ENCODE assay signal across 1 cellular context in genomic region chr19:38079926-38080380, GRCh38.
A peak's percentile ranks its signal among the peaks of the same experiment; 100 is the strongest.
TF ChIP-seq lines count a peak whose summit lies in the region.

No MANE protein-coding gene starts in this region.

TF ChIP-seq in GM12878, 131 proteins besides CTCF, POLR2A, EP300 and RAD21 (continued from another document and continues in another):
- TF ChIP-seq BCLAF1 (IDR thresholded peaks at IDR 0.05), result no peak
- TF ChIP-seq ESRRA (IDR thresholded peaks at IDR 0.05; ENCODE audit: low read length), result no peak
- peak; percentile 86 for TF ChIP-seq RUNX3 (IDR thresholded peaks at IDR 0.05; ENCODE audit: low read length)
- no peak for TF ChIP-seq ZZZ3 (IDR thresholded peaks at IDR 0.05; ENCODE audit: control insufficient read depth, insufficient read length, low read depth)
- no peak for TF ChIP-seq YBX1 (IDR thresholded peaks at IDR 0.05)
- TF ChIP-seq CHD2 (IDR thresholded peaks at IDR 0.05; ENCODE audit: borderline replicate concordance, low read depth, low read length), result no peak
- TF ChIP-seq LARP7 (IDR thresholded peaks at IDR 0.05), result no peak
- no peak for TF ChIP-seq HDAC2 (IDR thresholded peaks at IDR 0.05)
- TF ChIP-seq FOS (IDR thresholded peaks at IDR 0.05; ENCODE audit: borderline replicate concordance, extremely low read depth, insufficient read length), result no peak
- no peak for TF ChIP-seq NKRF (conservative IDR thresholded peaks at IDR 0.05)
- TF ChIP-seq BMI1 (IDR thresholded peaks at IDR 0.05; ENCODE audit: borderline replicate concordance), result no peak
- no peak for TF ChIP-seq ZNF384 (IDR thresholded peaks at IDR 0.05; ENCODE audit: borderline replicate concordance, low read depth, low read length)
- no peak for TF ChIP-seq USF2 (IDR thresholded peaks at IDR 0.05; ENCODE audit: borderline replicate concordance, low read depth, low read length)
- TF ChIP-seq EZH2 (IDR thresholded peaks at IDR 0.05; ENCODE audit: borderline replicate concordance, control insufficient read depth, low read depth, low read length), result no peak
- TF ChIP-seq MLLT1 (IDR thresholded peaks at IDR 0.05), result no peak
- no peak for TF ChIP-seq POLR2AphosphoS5 (IDR thresholded peaks at IDR 0.05; ENCODE audit: low read length)
- TF ChIP-seq IRF5 (IDR thresholded peaks at IDR 0.05; ENCODE audit: borderline replicate concordance), result no peak
- TF ChIP-seq TCF3 (IDR thresholded peaks at IDR 0.05; ENCODE audit: borderline replicate concordance, insufficient read depth, low read depth, low read length), result peak; percentile 82; the same call in 1 of the 2 replicates
- TF ChIP-seq ATF3 (IDR thresholded peaks at IDR 0.05; ENCODE audit: borderline replicate concordance, extremely low read depth, low read depth, low read length), result no peak
- no peak for TF ChIP-seq KLF5 (IDR thresholded peaks at IDR 0.05; ENCODE audit: partially characterized antibody)
- no peak for TF ChIP-seq CHD1 (IDR thresholded peaks at IDR 0.05; ENCODE audit: low read depth, low read length)
- no peak for TF ChIP-seq REST (IDR thresholded peaks at IDR 0.05; ENCODE audit: low read depth, low read length)
- no peak for TF ChIP-seq ELK1 (IDR thresholded peaks at IDR 0.05; ENCODE audit: low read depth, low read length)
- no peak for TF ChIP-seq MEF2A (IDR thresholded peaks at IDR 0.05; ENCODE audit: insufficient read depth, low read depth, low read length)
- TF ChIP-seq BRCA1 (IDR thresholded peaks at IDR 0.05; ENCODE audit: low read depth, low read length), result no peak
- TF ChIP-seq HSF1 (IDR thresholded peaks at IDR 0.05; ENCODE audit: low read depth, low read length), result no peak
- TF ChIP-seq ZNF24 (IDR thresholded peaks at IDR 0.05), result no peak
- no peak for TF ChIP-seq CBX5 (IDR thresholded peaks at IDR 0.05; ENCODE audit: low read depth)
- TF ChIP-seq CEBPZ (IDR thresholded peaks at IDR 0.05; ENCODE audit: low read depth, low read length), result no peak
- peak; percentile 55; the same call in 1 of the 2 replicates for TF ChIP-seq RCOR1 (conservative IDR thresholded peaks at IDR 0.05; ENCODE audit: low read depth, low read length)
- TF ChIP-seq SMARCA5 (IDR thresholded peaks at IDR 0.05), result no peak
- TF ChIP-seq TCF7 (IDR thresholded peaks at IDR 0.05; ENCODE audit: borderline replicate concordance), result no peak
- TF ChIP-seq FOXK2 (IDR thresholded peaks at IDR 0.05), result no peak
- no peak for TF ChIP-seq MYB (IDR thresholded peaks at IDR 0.05; ENCODE audit: borderline replicate concordance, low read depth, low read length)
- TF ChIP-seq ZBTB33 (IDR thresholded peaks at IDR 0.05), result no peak
- no peak for TF ChIP-seq GABPA (IDR thresholded peaks at IDR 0.05; ENCODE audit: low read depth)
